In genomic region chr3:177447938-177448337, GRCh38 we compare ENCODE assay signal across 13 cellular contexts.
A peak's percentile ranks its signal among the peaks of the same experiment; 100 is the strongest.
DNase-seq lines count a peak whose midpoint lies in the region; ATAC-seq and TF ChIP-seq lines count a peak whose summit lies in the region.
"Had no signal": no experiment of that assay in that cellular context is flagged by ENCODE, and none has a peak within 500 bp of the region (broad histone marks: within the 10 kb centered on the region; RNA-seq: fewer than 3 reads in every experiment).

No MANE protein-coding gene starts in this region.

- 53 to 56% methylated on average over 3 of the region's 3 CpGs for WGBS in gastroesophageal sphincter (ENCODE audit: low coverage in 1 of 2), 2 donors
- 78% methylated on average over 3 of the region's 3 CpGs for WGBS in smooth muscle cell (ENCODE audit: low lambda C conversion rate)

- H3K4me2 ChIP-seq in smooth muscle cell, result no peak overlapping the region

- peak; percentile 14; the same call in 1 of the 2 replicates for TF ChIP-seq RAD21 in Ishikawa (IDR thresholded peaks at IDR 0.05; ENCODE audit: low read depth)

- H3K4me1 ChIP-seq in gastroesophageal sphincter (peaks cover 6 to 56% (median 16%) of the 10 kb centered on the region in 3 donors), smooth muscle cell (ENCODE audit: low read depth) (peaks cover 17% of the 10 kb centered on the region)

- H3K27me3 ChIP-seq in gastroesophageal sphincter, result no peaks in the 10 kb centered on the region
- H3K27me3 ChIP-seq in smooth muscle cell (ENCODE audit: low read depth), result no peaks in the 10 kb centered on the region
- no peaks in the 10 kb centered on the region for H3K27me3 ChIP-seq in H7 (ENCODE audit: control insufficient read depth, insufficient read depth, low read length)

- no peaks in the 10 kb centered on the region for H3K9me3 ChIP-seq in gastroesophageal sphincter
- no peaks in the 10 kb centered on the region for H3K9me3 ChIP-seq in smooth muscle cell (replicated peaks; ENCODE audit: low read depth)

- H4K20me1 ChIP-seq in smooth muscle cell (ENCODE audit: low read depth), result no peaks in the 10 kb centered on the region

- no peak for TF ChIP-seq CTCF in gastroesophageal sphincter (IDR thresholded peaks at IDR 0.05)
- TF ChIP-seq CTCF in smooth muscle cell (IDR thresholded peaks at IDR 0.05; ENCODE audit: borderline replicate concordance, insufficient read depth, poor library complexity, severe bottlenecking), result no peak

- no peaks in the 10 kb centered on the region for H3K36me3 ChIP-seq in gastroesophageal sphincter
- no peaks in the 10 kb centered on the region for H3K36me3 ChIP-seq in smooth muscle cell (ENCODE audit: low read depth)
- no peaks in the 10 kb centered on the region for H3K36me3 ChIP-seq in H7 (replicated peaks; ENCODE audit: control insufficient read depth, insufficient read depth, low read length)

- no peak overlapping the region for H2AFZ ChIP-seq in smooth muscle cell (ENCODE audit: low read depth)

- TF ChIP-seq EP300 in Ishikawa (IDR thresholded peaks at IDR 0.05; ENCODE audit: borderline replicate concordance), result peak; percentile 60; the same call in 1 of the 2 replicates
- no peak for TF ChIP-seq EP300 in gastroesophageal sphincter (IDR thresholded peaks at IDR 0.05)

- H3K27ac ChIP-seq in gastroesophageal sphincter, result peak overlapping the region in 3 of 4 donors; percentile 63 to 86 (median 76)
- H3K27ac ChIP-seq in smooth muscle cell (ENCODE audit: low read depth), result peak overlapping the region; percentile 96

- ATAC-seq in gastroesophageal sphincter, result no peak
- ATAC-seq: activated T-helper 17 cell treated with anti-CD3 and anti-CD28 coated beads, Interleukin-2, amount 50 U/mL, for 72 hours had no signal

- no peaks in the 10 kb centered on the region for H3K79me2 ChIP-seq in smooth muscle cell (ENCODE audit: low read depth)

- peak; percentile 38 for DNase-seq in NCI-H510A (lab: John Stamatoyannopoulos, UW)
- no peak for DNase-seq in smooth muscle cell (lab: John Stamatoyannopoulos, UW; ENCODE audit: unreplicated experiment)
- DNase-seq in H7, result no peak
- DNase-seq in HuH-7.5 (ENCODE audit: low spot score), result no peak
- no peak for DNase-seq in stimulated activated naive CD4-positive, alpha-beta T cell (lab: John Stamatoyannopoulos, UW)
- DNase-seq: activated CD4-positive, alpha-beta T cell treated with anti-CD3 and anti-CD28 coated beads, Interleukin-2, amount 10 ng/mL, durations not matched to agents 7 days and 5 days; hypothalamus; midbrain; stimulated activated CD4-positive, alpha-beta T cell treated with anti-CD3 and anti-CD28 coated beads, Interleukin-4, amount 100 ng/mL, for 1 hour; SW 1271 had no signal

- H3F3A ChIP-seq in smooth muscle cell (ENCODE audit: low read depth), result no peaks in the 10 kb centered on the region

- H3K4me3 ChIP-seq in gastroesophageal sphincter (no peak overlapping the region), smooth muscle cell (no peak overlapping the region), H7 (ENCODE audit: insufficient read depth, low read depth, low read length) (no peak overlapping the region)

- H3K9ac ChIP-seq in smooth muscle cell (ENCODE audit: low read depth), result peak overlapping the region; percentile 80

- TF ChIP-seq POLR2A in gastroesophageal sphincter (IDR thresholded peaks at IDR 0.05), result no peak

TF ChIP-seq in Ishikawa, 13 proteins besides CTCF, POLR2A, EP300 and RAD21:
- TF ChIP-seq CREB1 (IDR thresholded peaks at IDR 0.05; ENCODE audit: low read depth), result no peak
- TF ChIP-seq MAX (IDR thresholded peaks at IDR 0.05), result 0 out of 2 replicates have a peak, but pooled peaks have one; percentile 39
- TF ChIP-seq USF1 (IDR thresholded peaks at IDR 0.05), result no peak
- TF ChIP-seq EGR1 (IDR thresholded peaks at IDR 0.05), result no peak
- TF ChIP-seq FOXM1 (IDR thresholded peaks at IDR 0.05; ENCODE audit: borderline replicate concordance, low read depth), result no peak
- no peak for TF ChIP-seq ZBTB7A (IDR thresholded peaks at IDR 0.05; ENCODE audit: low read depth)
- TF ChIP-seq REST (IDR thresholded peaks at IDR 0.05; ENCODE audit: low read depth), result no peak
- no peak for TF ChIP-seq CEBPB (IDR thresholded peaks at IDR 0.05)
- TF ChIP-seq TEAD4 (IDR thresholded peaks at IDR 0.05), result 0 out of 2 replicates have a peak, but pooled peaks have one; percentile 52
- TF ChIP-seq TCF12 (IDR thresholded peaks at IDR 0.05; ENCODE audit: low read depth), result peak; percentile 37; the same call in 1 of the 2 replicates
- peak; percentile 90 for TF ChIP-seq NFIC (IDR thresholded peaks at IDR 0.05)
- no peak for TF ChIP-seq TAF1 (IDR thresholded peaks at IDR 0.05; ENCODE audit: low read depth)
- no peak for TF ChIP-seq YY1 (IDR thresholded peaks at IDR 0.05; ENCODE audit: low read depth)
